16 cellular contexts compared by ENCODE assay signal in genomic region chr3:184537885-184538599, GRCh38. TPM values are rescaled to one million over a fixed set of nuclear protein-coding genes. Genes with fewer than 3 reads are reported as not detected.
DNase-seq lines count a peak whose midpoint lies in the region; ATAC-seq and TF ChIP-seq lines count a peak whose summit lies in the region.
"Had no signal": no experiment of that assay in that cellular context is flagged by ENCODE, and none has a peak within 500 bp of the region (broad histone marks: within the 10 kb centered on the region; RNA-seq: fewer than 3 reads in every experiment).

No MANE protein-coding gene starts in this region.

- no peak overlapping the region for H3K9ac ChIP-seq in neuronal stem cell (ENCODE audit: low read depth, low read length, poor library complexity)

- no peaks in the 10 kb centered on the region for H3K79me2 ChIP-seq in GM23338 (replicated peaks; ENCODE audit: insufficient read depth)

- no peaks in the 10 kb centered on the region for H3K36me3 ChIP-seq in GM23338 (ENCODE audit: insufficient read depth)
- H3K36me3 ChIP-seq in esophagus muscularis mucosa, result no peaks in the 10 kb centered on the region
- H3K36me3 ChIP-seq in neuronal stem cell (replicated peaks in 1 of 2; ENCODE audit: control insufficient read depth in 2 of 2, insufficient read depth in 2 of 2, low read length in 2 of 2), result no peaks in the 10 kb centered on the region

- no peak overlapping the region for H3K4ac ChIP-seq in neuronal stem cell (ENCODE audit: low read length)

- TF ChIP-seq CTCF in GM23338 (conservative IDR thresholded peaks at IDR 0.05; ENCODE audit: low read depth in 2 of 2), result no peak
- TF ChIP-seq CTCF in esophagus muscularis mucosa (IDR thresholded peaks at IDR 0.05), result no peak

- TF ChIP-seq POLR2A in esophagus muscularis mucosa (IDR thresholded peaks at IDR 0.05; ENCODE audit: low read depth), result no peak

- H3K4me3 ChIP-seq in GM23338 (no peak overlapping the region), esophagus muscularis mucosa (no peak overlapping the region), neuronal stem cell (ENCODE audit: low read length in 2 of 2) (no peak overlapping the region)
- H3K4me3 ChIP-seq: PC-9 had no signal

- H3K9me3 ChIP-seq in esophagus muscularis mucosa (no peaks in the 10 kb centered on the region), neuronal stem cell (replicated peaks in 1 of 2; ENCODE audit: control insufficient read depth in 2 of 2, insufficient read depth in 1 of 2, low read depth in 1 of 2, low read length in 2 of 2) (no peaks in the 10 kb centered on the region)

- peak overlapping the region; percentile 88 for H2AFZ ChIP-seq in GM23338
- no peak overlapping the region for H2AFZ ChIP-seq in neuronal stem cell (ENCODE audit: low read length)
- H2AFZ ChIP-seq: PC-9 had no signal

- H3K18ac ChIP-seq in neuronal stem cell (ENCODE audit: low read length), result no peak overlapping the region

- peaks cover 26% of the 10 kb centered on the region for H3K4me1 Mint-ChIP-seq in GM23338

- H4K91ac ChIP-seq in neuronal stem cell (ENCODE audit: low read depth, low read length, poor library complexity), result no peak overlapping the region

- no peak overlapping the region; the same call in 2 of the 3 replicates for H3K4me3 Mint-ChIP-seq in GM23338
- H3K4me3 Mint-ChIP-seq: IgD-negative memory B cell had no signal

- no peaks in the 10 kb centered on the region for H4K20me1 ChIP-seq in GM23338 (replicated peaks; ENCODE audit: insufficient read depth)

- H2BK15ac ChIP-seq in neuronal stem cell (ENCODE audit: low read length), result no peak overlapping the region

- DNase-seq in GM23338 (ENCODE audit: low spot score), result no peak
- peak; percentile 43 for DNase-seq in RPMI8226
- DNase-seq in esophagus muscularis mucosa (ENCODE audit: extremely low spot score), result peak; percentile 17
- DNase-seq in neuronal stem cell (ENCODE audit: low spot score), result no peak
- no peak for DNase-seq in posterior vena cava (ENCODE audit: low spot score)
- DNase-seq: COR-L47, NCI-H1105 treated with DMSO at 0.1 percent for 48 hours, NCI-H187 treated with DMSO at 0.1 percent for 48 hours, NCI-H2171, NCI-H446, NCI-H69, PC-9 had no signal

- TF ChIP-seq EP300 in esophagus muscularis mucosa (IDR thresholded peaks at IDR 0.05), result no peak

- H2BK12ac ChIP-seq in neuronal stem cell (ENCODE audit: low read length), result no peak overlapping the region

- H3K9me2 ChIP-seq in GM23338 (ENCODE audit: insufficient read depth), result no peaks in the 10 kb centered on the region

- no peaks in the 10 kb centered on the region for H3K36me3 Mint-ChIP-seq in GM23338 (ENCODE audit: low read depth)

- no peak overlapping the region for H4K8ac ChIP-seq in neuronal stem cell (ENCODE audit: low read depth, low read length)

- H3F3A ChIP-seq in GM23338 (replicated peaks; ENCODE audit: low read depth), result 0 out of 2 replicates have a peak, but pooled peaks cover 3% of the 10 kb centered on the region

- no peak overlapping the region for H3K4me2 ChIP-seq in GM23338
- H3K4me2 ChIP-seq in neuronal stem cell (ENCODE audit: insufficient read depth, low read length, poor library complexity, severe bottlenecking), result no peak overlapping the region
- H3K4me2 ChIP-seq: PC-9 had no signal

- WGBS in esophagus muscularis mucosa, result 47% methylated on average over 8 of the region's 8 CpGs
- WGBS in neuronal stem cell (ENCODE audit: extremely low coverage in 2 of 2, insufficient read length in 2 of 2, insufficient replicate concordance in 1 of 2), 2 donors, result no CpG with 5 or more reads among the region's 8 CpGs

- no peak overlapping the region for H2AK5ac ChIP-seq in neuronal stem cell (ENCODE audit: low read depth, low read length)

- H3K27me3 Mint-ChIP-seq in GM23338 (ENCODE audit: insufficient read depth, low read depth, poor library complexity), result peaks cover 8% of the 10 kb centered on the region

- no peak overlapping the region for H3K27ac Mint-ChIP-seq in GM23338
- H3K27ac Mint-ChIP-seq: IgD-negative memory B cell had no signal

- intact Hi-C loops in esophagus muscularis mucosa (cut with DNase I) (no loop called here), posterior vena cava (cut with DNase I) (loop anchor here in 1 of 2 donors (10.0 kb wide), 1 partner anchor 163 kb away; the partner anchor contains the start of gene THPO)

- H3K23ac ChIP-seq in neuronal stem cell (ENCODE audit: low read depth, low read length, poor library complexity), result no peak overlapping the region

- no peaks in the 10 kb centered on the region for H3K9me3 Mint-ChIP-seq in GM23338
- H3K9me3 Mint-ChIP-seq: H9, IgD-negative memory B cell had no signal

- H2BK5ac ChIP-seq in neuronal stem cell (ENCODE audit: low read length), result no peak overlapping the region

- no peaks in the 10 kb centered on the region for H3K27me3 ChIP-seq in GM23338 (ENCODE audit: insufficient read depth)
- peaks cover 0 to 81% (median 5%) of the 10 kb centered on the region in 4 donors for H3K27me3 ChIP-seq in esophagus muscularis mucosa
- peaks cover 0 to 38% (median 0%) of the 10 kb centered on the region in 3 experiments for H3K27me3 ChIP-seq in neuronal stem cell (ENCODE audit: control insufficient read depth in 3 of 3, insufficient read depth in 3 of 3, low read depth in 1 of 3, low read length in 3 of 3)

- H3K4me1 ChIP-seq in GM23338 (ENCODE audit: insufficient read depth) (peaks cover 8% of the 10 kb centered on the region), esophagus muscularis mucosa (no peaks in the 10 kb centered on the region), neuronal stem cell (ENCODE audit: control insufficient read depth in 2 of 2, insufficient read depth in 1 of 2, low read depth in 1 of 2, low read length in 2 of 2) (peaks cover 0 to 11% of the 10 kb centered on the region in 2 donors)

- H2BK120ac ChIP-seq in neuronal stem cell (ENCODE audit: low read depth, low read length), result peak overlapping the region; percentile 25

- ATAC-seq in GM23338 (peak; percentile 18), GM21381 (IDR thresholded peaks at IDR 0.05; ENCODE audit: unreplicated experiment) (no peak), GM19324 (IDR thresholded peaks at IDR 0.05; ENCODE audit: low FRiP score, unreplicated experiment) (no peak)

- H3K14ac ChIP-seq in neuronal stem cell (ENCODE audit: low read length), result no peak overlapping the region

- no peak overlapping the region for H3K27ac ChIP-seq in GM23338 (ENCODE audit: low read depth)
- H3K27ac ChIP-seq in esophagus muscularis mucosa (replicated peaks in 1 of 4), result no peak overlapping the region
- no peak overlapping the region for H3K27ac ChIP-seq in neuronal stem cell (replicated peaks; ENCODE audit: low read length)
- H3K27ac ChIP-seq: PC-9 had no signal

- no peaks in the 10 kb centered on the region for H3K79me1 ChIP-seq in neuronal stem cell (ENCODE audit: low read depth, low read length)

RNA-seq across cellular contexts. Expression of gene EPHB3, which starts 23.5 kb away (rescaled TPM):
- 1.0 and 2.0 TPM in 2 replicates for total RNA-seq in GM23338 (2014; rRNA removed; shearing (Covaris generic))
- polyA plus RNA-seq in GM23338 (2016; fragmentation: Nextera tagmentation; extraction: Ambion mirVana), result 0.54 and 0.57 TPM in 2 replicates
- 1 to 10 TPM; 1.5 to 6.1 (median 3.5) TPM for total RNA-seq in esophagus muscularis mucosa
- 3.8 TPM for polyA plus RNA-seq in neuronal stem cell (2013, experiment 1 of 2)
- polyA plus RNA-seq in neuronal stem cell (2013, experiment 2 of 2), result 4.3 TPM
- total RNA-seq in posterior vena cava, result 10 to 100 TPM in 1 of 2 donors, 1 to 10 TPM in 1; 6.9 to 10.8 TPM
- polyA plus RNA-seq: IgD-negative memory B cell had no signal

Comparison
In these comparisons a context has a peak if more than half of its experiments do, and no peak if none do; other contexts are left out.
1. DNase-seq: peak in RPMI8226 (single experiment) and esophagus muscularis mucosa (single experiment); none in GM23338 (single experiment), neuronal stem cell (single experiment) and posterior vena cava (single experiment).